In genomic region chr2:181305151-181306123, GRCh38 we compare ENCODE assay signal across 8 cellular contexts.
DNase-seq lines count a peak whose midpoint lies in the region; ATAC-seq and TF ChIP-seq lines count a peak whose summit lies in the region.

No MANE protein-coding gene starts in this region.

- H3K27me3 Mint-ChIP-seq in natural killer cell (ENCODE audit: low read depth in 2 of 2): no peaks in the 10 kb centered on the region
- no peaks in the 10 kb centered on the region; the same call in 1 of the 2 replicates for H3K27me3 Mint-ChIP-seq in HFFc6 (ENCODE audit: insufficient read depth)

- H3K9me3 Mint-ChIP-seq in activated naive CD4-positive, alpha-beta T cell treated with anti-CD3 and anti-CD28 coated beads, Interleukin-2, amount 50 U/mL, for 72 hours: peaks cover 0 to 5% of the 10 kb centered on the region in 2 donors
- H3K9me3 Mint-ChIP-seq in natural killer cell (no peaks in the 10 kb centered on the region), HFFc6 (no peaks in the 10 kb centered on the region)

- H3K4me1 Mint-ChIP-seq in natural killer cell: peaks cover 71 to 73% of the 10 kb centered on the region in 2 donors
- peaks cover 17% of the 10 kb centered on the region; the same call in 1 of the 2 replicates for H3K4me1 Mint-ChIP-seq in HFFc6 (ENCODE audit: low read depth)

- no peak overlapping the region for H3K4me3 ChIP-seq in testis

- TF ChIP-seq POLR2A in testis (IDR thresholded peaks at IDR 0.05): no peak

- H3K4me1 ChIP-seq in testis: no peaks in the 10 kb centered on the region

- ATAC-seq in HG02884 (IDR thresholded peaks at IDR 0.05; ENCODE audit: unreplicated experiment) (peak; percentile 84), natural killer cell (peak; percentile 56 to 78 (median 69))
- ATAC-seq in activated naive CD4-positive, alpha-beta T cell treated with anti-CD3 and anti-CD28 coated beads, Interleukin-2, amount 50 U/mL, for 72 hours: peak; percentile 83 to 85

- DNase-seq in stimulated activated CD4-positive, alpha-beta T cell treated with anti-CD3 and anti-CD28 coated beads, Interleukin-2, amount 100 ng/mL, for 24 hours: peak; percentile 22 to 39
- DNase-seq in stimulated activated CD4-positive, alpha-beta T cell treated with anti-CD3 and anti-CD28 coated beads, Interleukin-4, amount 100 ng/mL, for 1 hour: no peak
- peak; percentile 12 for DNase-seq in NCI-H510A (lab: John Stamatoyannopoulos, UW)
- DNase-seq in activated naive CD4-positive, alpha-beta T cell treated with anti-CD3 and anti-CD28 coated beads, Interleukin-2, amount 50 U/mL, for 72 hours (ENCODE audit: low spot score in 2 of 2): peak; percentile 34 to 57
- DNase-seq in natural killer cell: no peak
- no peak for DNase-seq in testis
- DNase-seq in HFFc6: no peak

- no peaks in the 10 kb centered on the region for H3K9me3 ChIP-seq in testis

- 51 to 62% methylated on average over 6 of the region's 6 CpGs for WGBS in testis, 2 donors

- no peaks in the 10 kb centered on the region for H3K27me3 ChIP-seq in testis

- peak overlapping the region; percentile 82 for H3K4me3 Mint-ChIP-seq in natural killer cell
- H3K4me3 Mint-ChIP-seq in HFFc6: no peak overlapping the region

- peak overlapping the region; percentile 96 to 99 for H3K27ac Mint-ChIP-seq in activated naive CD4-positive, alpha-beta T cell treated with anti-CD3 and anti-CD28 coated beads, Interleukin-2, amount 50 U/mL, for 72 hours
- H3K27ac Mint-ChIP-seq in natural killer cell (peak overlapping the region; percentile 94 to 97), HFFc6 (no peak overlapping the region)

- intact Hi-C loops in natural killer cell (cut with micrococcal nuclease) (loop anchor here (5.0 kb wide), 4 partner anchors 87 to 183 kb away; no protein-coding TSS in a partner anchor), testis (cut with DNase I; ENCODE audit: low total_unique reads) (no loop called here)

- H3K27ac ChIP-seq in testis: no peak overlapping the region

- H3K36me3 Mint-ChIP-seq in activated naive CD4-positive, alpha-beta T cell treated with anti-CD3 and anti-CD28 coated beads, Interleukin-2, amount 50 U/mL, for 72 hours: peaks cover 0 to 7% of the 10 kb centered on the region in 2 donors
- no peaks in the 10 kb centered on the region for H3K36me3 Mint-ChIP-seq in natural killer cell
- no peaks in the 10 kb centered on the region for H3K36me3 Mint-ChIP-seq in HFFc6 (ENCODE audit: low read depth)

- no peaks in the 10 kb centered on the region for H3K36me3 ChIP-seq in testis (ENCODE audit: low read depth, missing control alignments)

- no peak for TF ChIP-seq CTCF in natural killer cell (IDR thresholded peaks at IDR 0.05)
- no peak for TF ChIP-seq CTCF in testis (IDR thresholded peaks at IDR 0.05)
- TF ChIP-seq CTCF in HFFc6 (IDR thresholded peaks at IDR 0.05): no peak

Comparison
In these comparisons a context has a peak if more than half of its experiments do, and no peak if none do; other contexts are left out.
1. DNase-seq: peak in stimulated activated CD4-positive, alpha-beta T cell treated with anti-CD3 and anti-CD28 coated beads, Interleukin-2, amount 100 ng/mL, for 24 hours (2 of 2), NCI-H510A (single experiment) and activated naive CD4-positive, alpha-beta T cell treated with anti-CD3 and anti-CD28 coated beads, Interleukin-2, amount 50 U/mL, for 72 hours (2 of 2); none in stimulated activated CD4-positive, alpha-beta T cell treated with anti-CD3 and anti-CD28 coated beads, Interleukin-4, amount 100 ng/mL, for 1 hour (single experiment), natural killer cell (single experiment), testis (single experiment) and HFFc6 (single experiment).
2. Peak in every context shown above with its lines, with median percentiles within 50 percentile points of each other: ATAC-seq.